ENCODE assay signal across 8 cellular contexts in genomic region chr12:119412811-119413794, GRCh38.
DNase-seq lines count a peak whose midpoint lies in the region; ATAC-seq and TF ChIP-seq lines count a peak whose summit lies in the region.

No MANE protein-coding gene starts in this region.

- H3K4me3 Mint-ChIP-seq in glutamatergic neuron (ENCODE audit: unreplicated experiment), result no peak overlapping the region

- H3K4me3 ChIP-seq in H7 (ENCODE audit: insufficient read depth, low read depth, low read length), result no peak overlapping the region

- intact Hi-C loops in posterior cingulate gyrus (cut with DNase I), result loop anchor here (2.0 kb wide), 2 partner anchors 298 to 1008 kb away; no protein-coding TSS in a partner anchor

- H3K4me1 Mint-ChIP-seq in glutamatergic neuron (ENCODE audit: low read depth, unreplicated experiment), result no peaks in the 10 kb centered on the region

- no peaks in the 10 kb centered on the region for H3K36me3 ChIP-seq in H7 (replicated peaks; ENCODE audit: control insufficient read depth, insufficient read depth, low read length)

- no peak overlapping the region for H3K27ac Mint-ChIP-seq in glutamatergic neuron (ENCODE audit: unreplicated experiment)

- H3K27me3 ChIP-seq in H7 (ENCODE audit: control insufficient read depth, insufficient read depth, low read length), result no peaks in the 10 kb centered on the region

- H3K36me3 Mint-ChIP-seq in glutamatergic neuron (ENCODE audit: unreplicated experiment), result no peaks in the 10 kb centered on the region

- no peaks in the 10 kb centered on the region for H3K9me3 Mint-ChIP-seq in glutamatergic neuron (ENCODE audit: unreplicated experiment)

- DNase-seq in CMK (ENCODE audit: low read depth), result peak; percentile 60
- peak; percentile 72 for DNase-seq in H7
- peak; percentile 66 for DNase-seq in NCI-H345 treated with DMSO at 0.1 percent for 48 hours (lab: John Stamatoyannopoulos, UW; ENCODE audit: unreplicated experiment)
- peak; percentile 76 for DNase-seq in activated CD8-positive, alpha-beta memory T cell treated with anti-CD3 and anti-CD28 coated beads, Interleukin-2, amount 50 U/mL, for 48 hours
- peak; percentile 83 for DNase-seq in glutamatergic neuron
- peak; percentile 37 to 94 (median 76) for DNase-seq in posterior cingulate gyrus
- DNase-seq in OCI-M2 (lab: John Stamatoyannopoulos, UW; ENCODE audit: unreplicated experiment), result no peak

- ATAC-seq in HG02970 (IDR thresholded peaks at IDR 0.05; ENCODE audit: low FRiP score, unreplicated experiment), result no peak

- TF ChIP-seq CTCF in glutamatergic neuron (IDR thresholded peaks at IDR 0.05; ENCODE audit: partially characterized antibody, unreplicated experiment), result peak; percentile 95

- H3K27me3 Mint-ChIP-seq in glutamatergic neuron (ENCODE audit: unreplicated experiment), result peaks cover 2% of the 10 kb centered on the region
